Comparison of ENCODE assay signal across 20 cellular contexts in the genomic region with DNA sequence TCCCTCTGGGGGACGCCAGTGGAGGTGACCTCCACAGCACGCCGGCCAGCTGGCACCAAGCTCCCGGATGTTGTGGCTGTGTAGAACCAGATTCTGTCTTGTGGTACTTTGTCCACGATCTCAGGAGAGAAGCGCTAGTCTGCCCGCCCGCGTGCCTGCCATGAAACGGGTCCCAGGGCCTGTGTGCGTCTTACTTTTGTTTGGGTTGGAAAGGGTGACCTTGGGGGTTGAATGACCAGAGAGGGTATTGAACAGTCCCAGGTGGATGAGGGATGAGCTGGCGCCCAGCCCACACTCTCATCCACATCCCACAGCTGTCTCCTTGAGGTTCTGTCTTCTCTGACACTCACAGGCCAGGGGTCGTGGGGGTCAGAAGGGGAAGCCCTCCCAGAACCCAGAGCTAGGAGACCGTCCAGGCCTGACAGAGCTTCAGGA.
"Had no signal": no experiment of that assay in that cellular context is flagged by ENCODE, and none has a peak within 500 bp of the region (broad histone marks: within the 10 kb centered on the region; RNA-seq: fewer than 3 reads in every experiment).

No MANE protein-coding gene starts in this region.

- H3K27ac Mint-ChIP-seq: activated B cell treated with CpG ODN at 0.5 μM for 24 hours; activated CD4-positive, alpha-beta T cell treated with anti-CD3 and anti-CD28 coated beads, Interleukin-2, amount 10 ng/mL, durations not matched to agents 24 days and 14 days; activated CD8-positive, alpha-beta T cell treated with anti-CD3 and anti-CD28 coated beads, Interleukin-2, amount 10 ng/mL, durations not matched to agents 7 days and 5 days; activated T-helper 1 cell treated with anti-CD3 and anti-CD28 coated beads, Interleukin-12 subunit alpha, Interleukin-12 subunit beta, Interleukin-2, Interleukin-4 antibody, amounts not matched to agents 30 ng/mL and 10 ng/mL and 1 ng/mL, durations not matched to agents 14 hours and 24 hours and 36 hours; memory B cell; progenitor cell of endocrine pancreas had no signal

- H3K27ac ChIP-seq: gastrocnemius medialis had no signal

- H3K4me3 ChIP-seq: gastrocnemius medialis, heart right ventricle, mucosa of descending colon, smooth muscle cell had no signal

- H3K4me3 Mint-ChIP-seq: activated B cell treated with CpG ODN at 0.5 μM for 24 hours; activated CD4-positive, alpha-beta T cell treated with anti-CD3 and anti-CD28 coated beads, Interleukin-2, amount 10 ng/mL, durations not matched to agents 24 days and 14 days; activated CD8-positive, alpha-beta T cell treated with anti-CD3 and anti-CD28 coated beads, Interleukin-2, amount 10 ng/mL, durations not matched to agents 7 days and 5 days; activated T-helper 1 cell treated with anti-CD3 and anti-CD28 coated beads, Interleukin-12 subunit alpha, Interleukin-12 subunit beta, Interleukin-2, Interleukin-4 antibody, amounts not matched to agents 30 ng/mL and 10 ng/mL and 1 ng/mL, durations not matched to agents 14 hours and 24 hours and 36 hours; memory B cell; natural killer cell; type B pancreatic cell had no signal

- H3K36me3 Mint-ChIP-seq: natural killer cell had no signal

- H3K27me3 Mint-ChIP-seq: activated B cell treated with CpG ODN at 0.5 μM for 24 hours; activated CD4-positive, alpha-beta T cell treated with anti-CD3 and anti-CD28 coated beads, Interleukin-2, amount 10 ng/mL, durations not matched to agents 24 days and 14 days; memory B cell; progenitor cell of endocrine pancreas; type B pancreatic cell had no signal

- H3K36me3 ChIP-seq: gastrocnemius medialis had no signal

- ATAC-seq: activated CD8-positive, alpha-beta T cell treated with anti-CD3 and anti-CD28 coated beads, Interleukin-2, amount 10 ng/mL, durations not matched to agents 7 days and 5 days; gastrocnemius medialis; mucosa of descending colon; natural killer cell; right cardiac atrium; SK-N-SH treated with all-trans-retinoic acid at 6 μM for 48 hours; stimulated activated naive CD8-positive, alpha-beta T cell treated with anti-CD3 and anti-CD28 coated beads, Interleukin-15, Interleukin-2, amounts not matched to agents 100 U/mL and 50 U/mL, for 24 hours had no signal

- H3K27me3 ChIP-seq: gastrocnemius medialis, heart right ventricle had no signal

- H3K9me3 Mint-ChIP-seq: activated B cell treated with CpG ODN at 0.5 μM for 24 hours; activated CD4-positive, alpha-beta T cell treated with anti-CD3 and anti-CD28 coated beads, Interleukin-2, amount 10 ng/mL, durations not matched to agents 24 days and 14 days; activated T-helper 1 cell treated with anti-CD3 and anti-CD28 coated beads, Interleukin-12 subunit alpha, Interleukin-12 subunit beta, Interleukin-2, Interleukin-4 antibody, amounts not matched to agents 30 ng/mL and 10 ng/mL and 1 ng/mL, durations not matched to agents 14 hours and 24 hours and 36 hours; memory B cell; natural killer cell; type B pancreatic cell had no signal

- H3K9me3 ChIP-seq: gastrocnemius medialis, heart right ventricle, mucosa of descending colon had no signal

- H3K4me2 ChIP-seq: smooth muscle cell had no signal

- DNase-seq: activated B cell treated with CpG ODN at 0.5 μM for 24 hours; activated CD4-positive, alpha-beta T cell treated with anti-CD3 and anti-CD28 coated beads, Interleukin-2, amount 10 ng/mL, durations not matched to agents 24 days and 14 days; activated CD8-positive, alpha-beta memory T cell treated with anti-CD3 and anti-CD28 coated beads, Interleukin-2, amount 50 U/mL, for 4 hours; activated CD8-positive, alpha-beta T cell treated with anti-CD3 and anti-CD28 coated beads, Interleukin-2, amount 10 ng/mL, durations not matched to agents 7 days and 5 days; activated naive CD4-positive, alpha-beta T cell treated with Interleukin-2 at 50 U/mL for 16 hours; dermis blood vessel endothelial cell; erythroblast; gastrocnemius medialis; heart right ventricle; mucosa of descending colon; natural killer cell; occipital lobe; stimulated activated naive CD8-positive, alpha-beta T cell treated with anti-CD3 and anti-CD28 coated beads, Interleukin-15, Interleukin-2, amounts not matched to agents 100 U/mL and 50 U/mL, for 24 hours had no signal

- H3K4me1 Mint-ChIP-seq: natural killer cell had no signal
